10 cellular contexts compared by ENCODE assay signal in the genomic region with DNA sequence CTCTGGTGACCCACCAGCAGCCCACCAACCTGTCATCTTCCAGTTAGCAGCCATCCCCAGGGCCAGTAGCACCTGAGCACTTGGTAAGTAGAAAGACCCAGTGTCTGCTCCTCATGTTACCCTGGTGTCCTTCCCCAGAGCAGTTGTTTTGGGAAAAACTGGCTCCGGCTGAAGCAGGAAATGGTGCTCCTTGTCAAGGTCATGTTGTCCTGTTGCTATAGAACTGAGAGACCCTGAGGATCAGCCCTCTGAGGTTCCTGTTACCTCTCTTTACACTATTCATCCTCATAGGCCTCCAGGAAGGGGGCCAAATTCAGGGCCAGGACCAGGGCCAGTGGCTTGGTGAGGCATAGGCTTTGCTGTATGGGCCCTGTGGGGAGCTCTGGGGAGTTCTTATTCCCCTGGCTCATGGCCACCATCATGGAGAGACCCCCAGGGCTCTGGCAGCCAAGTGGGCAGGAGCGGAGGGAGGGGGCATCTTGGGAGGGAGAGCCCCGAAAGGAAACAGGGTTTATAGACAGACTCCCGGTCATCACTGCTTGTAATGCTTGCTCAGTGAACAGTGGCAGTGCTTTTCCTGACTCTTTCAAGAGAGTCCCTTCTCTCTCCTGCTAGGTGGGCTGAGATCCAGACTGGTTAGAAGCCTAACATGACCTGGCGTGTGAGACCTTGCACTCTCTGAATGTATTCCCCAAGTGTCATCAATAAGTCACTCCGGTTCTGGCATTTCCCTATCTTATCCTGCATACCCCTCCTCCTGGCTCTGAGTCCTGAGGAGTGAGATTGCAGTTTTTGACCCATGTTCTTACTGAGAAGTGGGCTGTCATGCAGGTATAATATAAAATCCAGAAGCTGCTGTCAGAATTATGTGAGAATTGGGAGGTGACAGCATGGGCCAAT. TPM values are rescaled to one million over a fixed set of nuclear protein-coding genes. Genes with fewer than 3 reads are reported as not detected.
A peak's percentile ranks its signal among the peaks of the same experiment; 100 is the strongest.
DNase-seq lines count a peak whose midpoint lies in the region; ATAC-seq and TF ChIP-seq lines count a peak whose summit lies in the region.
"Had no signal": no experiment of that assay in that cellular context is flagged by ENCODE, and none has a peak within 500 bp of the region (broad histone marks: within the 10 kb centered on the region; RNA-seq: fewer than 3 reads in every experiment).

No MANE protein-coding gene starts in this region.

- peaks cover 0 to 11% (median 0%) of the 10 kb centered on the region in 6 donors for H3K36me3 ChIP-seq in spleen

- peaks cover 28% of the 10 kb centered on the region for H3K36me3 Mint-ChIP-seq in CD4-positive, alpha-beta T cell (ENCODE audit: low read depth)
- H3K36me3 Mint-ChIP-seq in central memory CD8-positive, alpha-beta T cell (ENCODE audit: insufficient read depth): peaks cover 5% of the 10 kb centered on the region
- H3K36me3 Mint-ChIP-seq in natural killer cell: no peaks in the 10 kb centered on the region

- peaks cover 76% of the 10 kb centered on the region for H3K4me1 Mint-ChIP-seq in CD4-positive, alpha-beta T cell (ENCODE audit: low read depth)
- H3K4me1 Mint-ChIP-seq in central memory CD8-positive, alpha-beta T cell: peaks cover 61% of the 10 kb centered on the region
- peaks cover 19 to 49% of the 10 kb centered on the region in 2 donors for H3K4me1 Mint-ChIP-seq in natural killer cell

- H3K27ac Mint-ChIP-seq in CD4-positive, alpha-beta T cell: peak overlapping the region; percentile 92
- H3K27ac Mint-ChIP-seq in central memory CD8-positive, alpha-beta T cell (ENCODE audit: low read depth): peak overlapping the region; percentile 77
- H3K27ac Mint-ChIP-seq in natural killer cell: peak overlapping the region; percentile 82 to 90

- TF ChIP-seq EP300 in Ishikawa (IDR thresholded peaks at IDR 0.05; ENCODE audit: borderline replicate concordance): no peak

- no peak for TF ChIP-seq POLR2A in spleen (IDR thresholded peaks at IDR 0.05)

- CTCF ChIA-PET in CD4-positive, alpha-beta T cell (lab: Charles Lee): no interaction called here

- H3K27me3 Mint-ChIP-seq in CD4-positive, alpha-beta T cell: no peaks in the 10 kb centered on the region
- H3K27me3 Mint-ChIP-seq in central memory CD8-positive, alpha-beta T cell: no peaks in the 10 kb centered on the region
- no peaks in the 10 kb centered on the region for H3K27me3 Mint-ChIP-seq in natural killer cell (ENCODE audit: low read depth in 2 of 2)

- no peak overlapping the region for H3K4me3 ChIP-seq in spleen

- peaks cover 10 to 58% (median 25%) of the 10 kb centered on the region in 6 donors for H3K4me1 ChIP-seq in spleen

- no peak for DNase-seq in CD4-positive, alpha-beta T cell
- DNase-seq in central memory CD8-positive, alpha-beta T cell (ENCODE audit: low spot score in 2 of 2): no peak
- no peak for DNase-seq in natural killer cell
- DNase-seq in spleen: no peak
- DNase-seq in inferior parietal cortex (ENCODE audit: extremely low spot score): no peak
- DNase-seq in activated effector memory CD4-positive, alpha-beta T cell treated with Interleukin-2 at 50 U/mL for 16 hours: no peak
- DNase-seq: cortex of kidney, NCI-H1417 treated with DMSO at 0.1 percent for 48 hours had no signal

- no peak for ATAC-seq in CD4-positive, alpha-beta T cell (ENCODE audit: poor library complexity)
- no peak for ATAC-seq in central memory CD8-positive, alpha-beta T cell (replicated peaks; ENCODE audit: extremely low read depth, poor library complexity, severe bottlenecking)
- ATAC-seq in natural killer cell (no peak), GM18519 (IDR thresholded peaks at IDR 0.05; ENCODE audit: low FRiP score, unreplicated experiment) (no peak)

- no peak for TF ChIP-seq RAD21 in Ishikawa (IDR thresholded peaks at IDR 0.05; ENCODE audit: low read depth)

- intact Hi-C loops in CD4-positive, alpha-beta T cell (cut with DNase I, micrococcal nuclease): loop anchor here in 1 of 2 experiments (10.0 kb wide), 1 partner anchor 48 kb away; a partner anchor contains a TSS
- intact Hi-C loops in natural killer cell (cut with micrococcal nuclease) (loop anchor here (5.0 kb wide), 1 partner anchor 59 kb away; a partner anchor contains a TSS), spleen (cut with DNase I; ENCODE audit: low total_unique reads) (no loop called here)

- POLR2A ChIA-PET in CD4-positive, alpha-beta T cell (lab: Charles Lee): interaction anchor here (1.1 to 1.5 kb wide), 3 partner anchors 17 to 45 kb away, joined by 3 to 5 read pairs (median 3); no protein-coding TSS in a partner anchor

- no peak for TF ChIP-seq CTCF in CD4-positive, alpha-beta T cell (IDR thresholded peaks at IDR 0.05)
- TF ChIP-seq CTCF in natural killer cell (IDR thresholded peaks at IDR 0.05): no peak
- no peak for TF ChIP-seq CTCF in spleen (IDR thresholded peaks at IDR 0.05 in 8 of 11, conservative IDR thresholded peaks at IDR 0.05 in 3 of 11)

- 66 to 81% (median 70%) methylated on average over 4 to 6 of the region's 6 CpGs for WGBS in spleen, 5 donors

- H3K27ac ChIP-seq in CD4-positive, alpha-beta T cell (ENCODE audit: low read depth, low read length): no peak overlapping the region
- H3K27ac ChIP-seq in spleen: peak overlapping the region in 4 of 8 donors; percentile 41 to 60 (median 52)

- H3K9me3 ChIP-seq in CD4-positive, alpha-beta T cell (ENCODE audit: control insufficient read depth, low read length): no peaks in the 10 kb centered on the region
- no peaks in the 10 kb centered on the region for H3K9me3 ChIP-seq in spleen

- H3K27me3 ChIP-seq in CD4-positive, alpha-beta T cell (ENCODE audit: control insufficient read depth, insufficient read depth, low read length): no peaks in the 10 kb centered on the region
- H3K27me3 ChIP-seq in spleen (replicated peaks in 1 of 7): no peaks in the 10 kb centered on the region

- H3K9me3 Mint-ChIP-seq in CD4-positive, alpha-beta T cell: no peaks in the 10 kb centered on the region
- H3K9me3 Mint-ChIP-seq in central memory CD8-positive, alpha-beta T cell: no peaks in the 10 kb centered on the region
- H3K9me3 Mint-ChIP-seq in natural killer cell: no peaks in the 10 kb centered on the region

- H3K4me3 Mint-ChIP-seq in CD4-positive, alpha-beta T cell: peak overlapping the region; percentile 64
- H3K4me3 Mint-ChIP-seq in central memory CD8-positive, alpha-beta T cell: peak overlapping the region; percentile 25
- no peak overlapping the region for H3K4me3 Mint-ChIP-seq in natural killer cell

TF ChIP-seq in Ishikawa, 13 proteins besides CTCF, POLR2A, EP300 and RAD21:
- TF ChIP-seq, protein P1, sequence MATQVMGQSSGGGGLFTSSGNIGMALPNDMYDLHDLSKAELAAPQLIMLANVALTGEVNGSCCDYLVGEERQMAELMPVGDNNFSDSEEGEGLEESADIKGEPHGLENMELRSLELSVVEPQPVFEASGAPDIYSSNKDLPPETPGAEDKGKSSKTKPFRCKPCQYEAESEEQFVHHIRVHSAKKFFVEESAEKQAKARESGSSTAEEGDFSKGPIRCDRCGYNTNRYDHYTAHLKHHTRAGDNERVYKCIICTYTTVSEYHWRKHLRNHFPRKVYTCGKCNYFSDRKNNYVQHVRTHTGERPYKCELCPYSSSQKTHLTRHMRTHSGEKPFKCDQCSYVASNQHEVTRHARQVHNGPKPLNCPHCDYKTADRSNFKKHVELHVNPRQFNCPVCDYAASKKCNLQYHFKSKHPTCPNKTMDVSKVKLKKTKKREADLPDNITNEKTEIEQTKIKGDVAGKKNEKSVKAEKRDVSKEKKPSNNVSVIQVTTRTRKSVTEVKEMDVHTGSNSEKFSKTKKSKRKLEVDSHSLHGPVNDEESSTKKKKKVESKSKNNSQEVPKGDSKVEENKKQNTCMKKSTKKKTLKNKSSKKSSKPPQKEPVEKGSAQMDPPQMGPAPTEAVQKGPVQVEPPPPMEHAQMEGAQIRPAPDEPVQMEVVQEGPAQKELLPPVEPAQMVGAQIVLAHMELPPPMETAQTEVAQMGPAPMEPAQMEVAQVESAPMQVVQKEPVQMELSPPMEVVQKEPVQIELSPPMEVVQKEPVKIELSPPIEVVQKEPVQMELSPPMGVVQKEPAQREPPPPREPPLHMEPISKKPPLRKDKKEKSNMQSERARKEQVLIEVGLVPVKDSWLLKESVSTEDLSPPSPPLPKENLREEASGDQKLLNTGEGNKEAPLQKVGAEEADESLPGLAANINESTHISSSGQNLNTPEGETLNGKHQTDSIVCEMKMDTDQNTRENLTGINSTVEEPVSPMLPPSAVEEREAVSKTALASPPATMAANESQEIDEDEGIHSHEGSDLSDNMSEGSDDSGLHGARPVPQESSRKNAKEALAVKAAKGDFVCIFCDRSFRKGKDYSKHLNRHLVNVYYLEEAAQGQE (IDR thresholded peaks at IDR 0.05; ENCODE audit: low read depth): peak; percentile 52; the same call in 1 of the 2 replicates
- TF ChIP-seq TEAD4 (IDR thresholded peaks at IDR 0.05): no peak
- TF ChIP-seq ZBTB7A (IDR thresholded peaks at IDR 0.05; ENCODE audit: low read depth): 0 out of 2 replicates have a peak, but pooled peaks have one; percentile 8
TF ChIP-seq in Ishikawa: peak in this region for 2.

RNA-seq across cellular contexts. Expression of a gene that starts 50.7 kb away (rescaled TPM):
- total RNA-seq in CD4-positive, alpha-beta T cell: 10 to 100 TPM; 34.1 to 37.0 TPM
- total RNA-seq in natural killer cell: 10 to 100 TPM; 14.4 to 20.4 (median 18.8) TPM
- total RNA-seq in spleen: 10 to 100 TPM; 24.5 to 37.4 (median 34.9) TPM
- polyA plus RNA-seq in spleen: 10 to 100 TPM in 2 of 3 donors, 1 to 10 TPM in 1; 9.4 to 16.8 (median 12.7) TPM

RNA-seq across cellular contexts. Expression of a gene that starts 59.1 kb away (rescaled TPM):
- 1 to 10 TPM; 1.6 to 1.7 TPM for total RNA-seq in CD4-positive, alpha-beta T cell
- 1 to 10 TPM; 2.2 to 3.2 (median 2.6) TPM for total RNA-seq in natural killer cell
- 1 to 10 TPM; 3.2 to 5.8 (median 4.3) TPM for total RNA-seq in spleen
- polyA plus RNA-seq in spleen: 1 to 10 TPM; 2.9 to 5.4 (median 3.6) TPM
